In the genomic region with DNA sequence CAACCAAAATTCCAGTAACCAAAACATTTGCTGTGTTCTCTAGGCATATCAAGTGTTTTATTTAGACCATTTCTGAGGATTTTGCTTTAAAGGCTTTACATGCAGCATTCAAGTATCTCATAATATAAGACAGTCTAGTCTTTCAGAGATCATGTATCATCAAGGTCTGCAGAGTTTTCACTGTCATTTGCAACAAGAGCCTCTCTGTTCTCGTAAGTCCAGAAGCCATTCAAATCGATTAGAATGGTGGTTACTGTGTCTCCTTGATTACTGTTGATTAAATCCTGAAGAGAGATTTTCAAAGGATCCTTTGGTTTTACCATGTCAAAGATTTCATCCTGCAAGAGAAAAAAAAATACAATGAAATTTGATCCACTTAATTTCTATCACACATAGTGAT, we compare ENCODE assay signal across 18 cellular contexts. TPM values are rescaled to one million over a fixed set of nuclear protein-coding genes. Genes with fewer than 3 reads are reported as not detected.
DNase-seq lines count a peak whose midpoint lies in the region; ATAC-seq and TF ChIP-seq lines count a peak whose summit lies in the region.
"Had no signal": no experiment of that assay in that cellular context is flagged by ENCODE, and none has a peak within 500 bp of the region (broad histone marks: within the 10 kb centered on the region; RNA-seq: fewer than 3 reads in every experiment).

No MANE protein-coding gene starts in this region.

- H3K4me1 ChIP-seq in CD8-positive, alpha-beta T cell (ENCODE audit: insufficient read depth, low read length), result no peaks in the 10 kb centered on the region
- no peaks in the 10 kb centered on the region for H3K4me1 ChIP-seq in PC-3 (ENCODE audit: insufficient read depth, low read length)
- H3K4me1 ChIP-seq: BLaER1 treated with 17β-estradiol and CSF1 and Interleukin-3, amounts not matched to agents 10 nM and 100 nM; SJCRH30 had no signal

- no peak overlapping the region for H3K4me3 Mint-ChIP-seq in activated CD4-positive, alpha-beta memory T cell treated with anti-CD3 and anti-CD28 coated beads for 36 hours
- no peak overlapping the region for H3K4me3 Mint-ChIP-seq in activated CD4-positive, alpha-beta memory T cell treated with anti-CD3 and anti-CD28 coated beads, Interleukin-2, amount 10 ng/mL, durations not matched to agents 7 days and 5 days
- H3K4me3 Mint-ChIP-seq in CD8-positive, alpha-beta T cell, result no peak overlapping the region
- no peak overlapping the region for H3K4me3 Mint-ChIP-seq in central memory CD8-positive, alpha-beta T cell
- H3K4me3 Mint-ChIP-seq in nephron progenitor cell, result no peak overlapping the region
- H3K4me3 Mint-ChIP-seq: HFFc6 had no signal

- ATAC-seq in CD8-positive, alpha-beta T cell, result no peak
- no peak for ATAC-seq in central memory CD8-positive, alpha-beta T cell (replicated peaks; ENCODE audit: extremely low read depth, poor library complexity, severe bottlenecking)
- no peak for ATAC-seq in PC-3
- ATAC-seq: A549 had no signal

- H3K36me3 Mint-ChIP-seq in activated CD4-positive, alpha-beta memory T cell treated with anti-CD3 and anti-CD28 coated beads for 36 hours, result peaks cover 27% of the 10 kb centered on the region
- peaks cover 49% of the 10 kb centered on the region for H3K36me3 Mint-ChIP-seq in activated CD4-positive, alpha-beta memory T cell treated with anti-CD3 and anti-CD28 coated beads, Interleukin-2, amount 10 ng/mL, durations not matched to agents 7 days and 5 days (ENCODE audit: low read depth)
- peaks cover 65% of the 10 kb centered on the region for H3K36me3 Mint-ChIP-seq in CD8-positive, alpha-beta T cell
- H3K36me3 Mint-ChIP-seq in central memory CD8-positive, alpha-beta T cell (ENCODE audit: insufficient read depth), result peaks cover 51% of the 10 kb centered on the region
- peaks cover 55% of the 10 kb centered on the region for H3K36me3 Mint-ChIP-seq in nephron progenitor cell (ENCODE audit: low read depth)

- no peak overlapping the region for H3K27ac ChIP-seq in CD8-positive, alpha-beta T cell (ENCODE audit: low read depth, low read length)
- no peak overlapping the region for H3K27ac ChIP-seq in PC-3 (ENCODE audit: low read length)
- H3K27ac ChIP-seq: A549; BLaER1 treated with 17β-estradiol and CSF1 and Interleukin-3, amounts not matched to agents 10 nM and 100 nM; SJCRH30 had no signal

- H3K27me3 Mint-ChIP-seq in activated CD4-positive, alpha-beta memory T cell treated with anti-CD3 and anti-CD28 coated beads for 36 hours, result no peaks in the 10 kb centered on the region
- no peaks in the 10 kb centered on the region for H3K27me3 Mint-ChIP-seq in activated CD4-positive, alpha-beta memory T cell treated with anti-CD3 and anti-CD28 coated beads, Interleukin-2, amount 10 ng/mL, durations not matched to agents 7 days and 5 days
- H3K27me3 Mint-ChIP-seq in CD8-positive, alpha-beta T cell (ENCODE audit: low read depth), result no peaks in the 10 kb centered on the region
- H3K27me3 Mint-ChIP-seq in central memory CD8-positive, alpha-beta T cell, result no peaks in the 10 kb centered on the region
- no peaks in the 10 kb centered on the region for H3K27me3 Mint-ChIP-seq in nephron progenitor cell (ENCODE audit: low read depth, poor library complexity)

- CTCF ChIA-PET in activated CD4-positive, alpha-beta memory T cell treated with anti-CD3 and anti-CD28 coated beads for 36 hours (lab: Charles Lee), result no interaction called here
- CTCF ChIA-PET in activated CD4-positive, alpha-beta memory T cell treated with anti-CD3 and anti-CD28 coated beads, Interleukin-2, amount 10 ng/mL, durations not matched to agents 7 days and 5 days (lab: Charles Lee), result no interaction called here
- CTCF ChIA-PET in CD8-positive, alpha-beta T cell (lab: Charles Lee), result no interaction called here
- CTCF ChIA-PET in PC-3 (lab: Charles Lee), result no interaction called here

- no peak for TF ChIP-seq CTCF in CD8-positive, alpha-beta T cell (IDR thresholded peaks at IDR 0.05)
- TF ChIP-seq CTCF in nephron progenitor cell (IDR thresholded peaks at IDR 0.05) (no peak), PC-3 (conservative IDR thresholded peaks at IDR 0.05; ENCODE audit: low read depth, low read length) (no peak)

- no peaks in the 10 kb centered on the region for H3K9me3 ChIP-seq in CD8-positive, alpha-beta T cell (ENCODE audit: low read length)
- no peaks in the 10 kb centered on the region for H3K9me3 ChIP-seq in PC-3 (ENCODE audit: low read length)
- H3K9me3 ChIP-seq: A549; BLaER1 treated with 17β-estradiol and CSF1 and Interleukin-3, amounts not matched to agents 10 nM and 100 nM had no signal

- H3K27ac Mint-ChIP-seq in activated CD4-positive, alpha-beta memory T cell treated with anti-CD3 and anti-CD28 coated beads for 36 hours, result peak overlapping the region; percentile 14
- H3K27ac Mint-ChIP-seq in activated CD4-positive, alpha-beta memory T cell treated with anti-CD3 and anti-CD28 coated beads, Interleukin-2, amount 10 ng/mL, durations not matched to agents 7 days and 5 days, result no peak overlapping the region
- peak overlapping the region; percentile 10 for H3K27ac Mint-ChIP-seq in CD8-positive, alpha-beta T cell
- H3K27ac Mint-ChIP-seq in central memory CD8-positive, alpha-beta T cell (ENCODE audit: low read depth), result peak overlapping the region; percentile 61
- H3K27ac Mint-ChIP-seq in nephron progenitor cell, result peak overlapping the region; percentile 43
- H3K27ac Mint-ChIP-seq: HFFc6 had no signal

- POLR2A ChIA-PET in activated CD4-positive, alpha-beta memory T cell treated with anti-CD3 and anti-CD28 coated beads for 36 hours (lab: Charles Lee), result no interaction called here
- POLR2A ChIA-PET in activated CD4-positive, alpha-beta memory T cell treated with anti-CD3 and anti-CD28 coated beads, Interleukin-2, amount 10 ng/mL, durations not matched to agents 7 days and 5 days (lab: Charles Lee), result no interaction called here
- POLR2A ChIA-PET in CD8-positive, alpha-beta T cell (lab: Charles Lee), result no interaction called here
- POLR2A ChIA-PET in PC-3 (lab: Charles Lee; ENCODE audit: unreplicated experiment), result no interaction called here

- H2AFZ ChIP-seq in PC-3 (ENCODE audit: low read length), result no peak overlapping the region

- no peaks in the 10 kb centered on the region for H3K79me2 ChIP-seq in PC-3 (ENCODE audit: low read length)

- intact Hi-C loops in activated CD4-positive, alpha-beta memory T cell treated with anti-CD3 and anti-CD28 coated beads for 36 hours (cut with micrococcal nuclease), result no loop called here
- intact Hi-C loops in CD8-positive, alpha-beta T cell (cut with DNase I, micrococcal nuclease), result loop anchor here in 1 of 2 experiments (5.0 kb wide), 1 partner anchor 38 kb away; the partner anchor contains the start of gene FAM177A1
- intact Hi-C loops in PC-3 (cut with micrococcal nuclease), result no loop called here

- no peaks in the 10 kb centered on the region for H3K9me2 ChIP-seq in PC-3 (replicated peaks; ENCODE audit: low read length)

- no TSS peak for BruUV-seq in PC-3 (replicated peaks; lab: Mats Ljungman, UMichigan)

- no peaks in the 10 kb centered on the region for H3K4me1 Mint-ChIP-seq in activated CD4-positive, alpha-beta memory T cell treated with anti-CD3 and anti-CD28 coated beads for 36 hours (ENCODE audit: low read depth)
- no peaks in the 10 kb centered on the region for H3K4me1 Mint-ChIP-seq in activated CD4-positive, alpha-beta memory T cell treated with anti-CD3 and anti-CD28 coated beads, Interleukin-2, amount 10 ng/mL, durations not matched to agents 7 days and 5 days
- no peaks in the 10 kb centered on the region for H3K4me1 Mint-ChIP-seq in CD8-positive, alpha-beta T cell (ENCODE audit: low read depth)
- H3K4me1 Mint-ChIP-seq in central memory CD8-positive, alpha-beta T cell, result peaks cover 4% of the 10 kb centered on the region
- H3K4me1 Mint-ChIP-seq in nephron progenitor cell, result no peaks in the 10 kb centered on the region

- H4K20me1 ChIP-seq in PC-3 (ENCODE audit: low read length), result no peaks in the 10 kb centered on the region
- H4K20me1 ChIP-seq: BLaER1 treated with 17β-estradiol and CSF1 and Interleukin-3, amounts not matched to agents 10 nM and 100 nM had no signal

- no peaks in the 10 kb centered on the region for H3F3A ChIP-seq in PC-3 (ENCODE audit: low read length, unreplicated experiment)

- H3K36me3 ChIP-seq in CD8-positive, alpha-beta T cell (ENCODE audit: insufficient read depth, low read length), result peaks cover 10% of the 10 kb centered on the region
- H3K36me3 ChIP-seq in PC-3 (ENCODE audit: low read depth, low read length), result peaks cover 14% of the 10 kb centered on the region; the same call in 1 of the 2 replicates

- H3K9ac ChIP-seq in PC-3 (ENCODE audit: low read length), result no peak overlapping the region
- H3K9ac ChIP-seq: BLaER1 treated with 17β-estradiol and CSF1 and Interleukin-3, amounts not matched to agents 10 nM and 100 nM had no signal

- H3K4me3 ChIP-seq in CD8-positive, alpha-beta T cell (ENCODE audit: low read depth, low read length), result no peak overlapping the region
- no peak overlapping the region for H3K4me3 ChIP-seq in PC-3 (ENCODE audit: low read length)
- H3K4me3 ChIP-seq: A549; BLaER1 treated with 17β-estradiol and CSF1 and Interleukin-3, amounts not matched to agents 10 nM and 100 nM; SJCRH30 had no signal

- no peaks in the 10 kb centered on the region for H3K27me3 ChIP-seq in CD8-positive, alpha-beta T cell (ENCODE audit: insufficient read depth, low read length)
- H3K27me3 ChIP-seq in PC-3 (ENCODE audit: low read length), result no peaks in the 10 kb centered on the region
- H3K27me3 ChIP-seq: BLaER1 treated with 17β-estradiol and CSF1 and Interleukin-3, amounts not matched to agents 10 nM and 100 nM; SJCRH30 had no signal

- H3K4me2 ChIP-seq in PC-3 (ENCODE audit: low read length), result no peak overlapping the region
- H3K4me2 ChIP-seq: A549; BLaER1 treated with 17β-estradiol and CSF1 and Interleukin-3, amounts not matched to agents 10 nM and 100 nM had no signal

- DNase-seq in activated CD4-positive, alpha-beta memory T cell treated with anti-CD3 and anti-CD28 coated beads for 36 hours, result no peak
- DNase-seq in activated CD4-positive, alpha-beta memory T cell treated with anti-CD3 and anti-CD28 coated beads, Interleukin-2, amount 10 ng/mL, durations not matched to agents 7 days and 5 days, result no peak
- no peak for DNase-seq in CD8-positive, alpha-beta T cell
- DNase-seq in central memory CD8-positive, alpha-beta T cell (ENCODE audit: low spot score in 2 of 2), result no peak
- DNase-seq in nephron progenitor cell (no peak), PC-3 (no peak), occipital lobe (lab: John Stamatoyannopoulos, UW) (no peak)
- no peak for DNase-seq in NK-92 treated with Interleukin-12 subunit alpha and Interleukin-12 subunit beta, amount 100 ng/mL, for 24 hours (lab: John Stamatoyannopoulos, UW)
- DNase-seq: COR-L47, DMS153, HFFc6, KG1, NCI-H1048, NCI-H146, NCI-H2081 had no signal

- no peaks in the 10 kb centered on the region for H3K9me3 Mint-ChIP-seq in activated CD4-positive, alpha-beta memory T cell treated with anti-CD3 and anti-CD28 coated beads for 36 hours
- no peaks in the 10 kb centered on the region for H3K9me3 Mint-ChIP-seq in activated CD4-positive, alpha-beta memory T cell treated with anti-CD3 and anti-CD28 coated beads, Interleukin-2, amount 10 ng/mL, durations not matched to agents 7 days and 5 days
- H3K9me3 Mint-ChIP-seq in CD8-positive, alpha-beta T cell, result no peaks in the 10 kb centered on the region
- H3K9me3 Mint-ChIP-seq in central memory CD8-positive, alpha-beta T cell, result no peaks in the 10 kb centered on the region
- no peaks in the 10 kb centered on the region for H3K9me3 Mint-ChIP-seq in nephron progenitor cell
- H3K9me3 Mint-ChIP-seq: HFFc6 had no signal

RNA-seq across cellular contexts. Expression of gene PPP2R3C, which starts 36.3 kb away (rescaled TPM):
- 10 to 100 TPM; 48.9 to 51.8 TPM for total RNA-seq in activated CD4-positive, alpha-beta memory T cell treated with anti-CD3 and anti-CD28 coated beads for 36 hours
- 10 to 100 TPM; 51.7 to 59.4 TPM for total RNA-seq in activated CD4-positive, alpha-beta memory T cell treated with anti-CD3 and anti-CD28 coated beads, Interleukin-2, amount 10 ng/mL, durations not matched to agents 7 days and 5 days
- total RNA-seq in CD8-positive, alpha-beta T cell, result 10 to 100 TPM; 44.2 to 51.4 TPM
- total RNA-seq in PC-3 (2014; rRNA removed) (15.2 and 20.3 TPM in 2 replicates), occipital lobe (64.7 TPM)

RNA-seq across cellular contexts. Expression of gene PRORP, which starts 36.9 kb away (rescaled TPM):
- 10 to 100 TPM; 43.4 to 44.6 TPM for total RNA-seq in activated CD4-positive, alpha-beta memory T cell treated with anti-CD3 and anti-CD28 coated beads for 36 hours
- 10 to 100 TPM; 43.3 to 44.9 TPM for total RNA-seq in activated CD4-positive, alpha-beta memory T cell treated with anti-CD3 and anti-CD28 coated beads, Interleukin-2, amount 10 ng/mL, durations not matched to agents 7 days and 5 days
- 10 to 100 TPM; 16.5 to 21.9 TPM for total RNA-seq in CD8-positive, alpha-beta T cell
- total RNA-seq in PC-3 (2014; rRNA removed), result 25.1 and 25.3 TPM in 2 replicates
- total RNA-seq in occipital lobe, result 21.7 TPM

RNA-seq across cellular contexts. Expression of gene FAM177A1, which starts 39.4 kb away (rescaled TPM):
- 10 to 100 TPM; 48.8 to 56.8 TPM for total RNA-seq in activated CD4-positive, alpha-beta memory T cell treated with anti-CD3 and anti-CD28 coated beads for 36 hours
- 10 to 100 TPM; 51.4 to 51.5 TPM for total RNA-seq in activated CD4-positive, alpha-beta memory T cell treated with anti-CD3 and anti-CD28 coated beads, Interleukin-2, amount 10 ng/mL, durations not matched to agents 7 days and 5 days
- 100 to 1,000 TPM; 227 to 230 TPM for total RNA-seq in CD8-positive, alpha-beta T cell
- total RNA-seq in PC-3 (2014; rRNA removed) (36.2 and 62.8 TPM in 2 replicates), occipital lobe (54.0 TPM)
